ENCODE assay signal across 14 cellular contexts in genomic region chr6:66328181-66328580, GRCh38.
DNase-seq lines count a peak whose midpoint lies in the region; ATAC-seq and TF ChIP-seq lines count a peak whose summit lies in the region.
"Had no signal": no experiment of that assay in that cellular context is flagged by ENCODE, and none has a peak within 500 bp of the region (broad histone marks: within the 10 kb centered on the region; RNA-seq: fewer than 3 reads in every experiment).

No MANE protein-coding gene starts in this region.

- intact Hi-C loops in sciatic nerve (cut with DNase I): no loop called here

- ATAC-seq in sciatic nerve (no peak), GM21423 (IDR thresholded peaks at IDR 0.05; ENCODE audit: unreplicated experiment) (no peak)
- ATAC-seq: K562 had no signal

- H3K27ac ChIP-seq in RWPE1: no peak overlapping the region
- H3K27ac ChIP-seq: BLaER1 had no signal

- no peak for TF ChIP-seq CTCF in RWPE1 (conservative IDR thresholded peaks at IDR 0.05; ENCODE audit: low read depth)

- POLR2A ChIA-PET in RWPE1 (lab: Yijun Ruan, JAX; ENCODE audit: low non-redundant PET): no interaction called here

- DNase-seq in HS-27A (ENCODE audit: low read depth) (peak; percentile 20), RWPE1 (ENCODE audit: low spot score) (peak; percentile 26), fibroblast of the conjunctiva (ENCODE audit: low read depth) (peak; percentile 29), smooth muscle cell of the brain vasculature (ENCODE audit: low read depth, low spot score) (peak; percentile 0), sciatic nerve (ENCODE audit: low spot score) (no peak), NCI-H1417 (lab: John Stamatoyannopoulos, UW) (no peak)
- DNase-seq: NCI-H1048; NCI-H1694; NCI-H2107; NCI-H69; NK-92 treated with Interleukin-12 subunit alpha and Interleukin-12 subunit beta, amount 100 ng/mL, for 24 hours had no signal

- CTCF ChIA-PET in RWPE1 (lab: Yijun Ruan, JAX): no interaction called here

Comparison
In these comparisons a context has a peak if more than half of its experiments do, and no peak if none do; other contexts are left out.
1. DNase-seq: peak in HS-27A (single experiment), RWPE1 (single experiment), fibroblast of the conjunctiva (single experiment) and smooth muscle cell of the brain vasculature (single experiment); none in sciatic nerve (single experiment) and NCI-H1417 (0 of 3).